ENCODE assay signal across 22 cellular contexts in the genomic region with DNA sequence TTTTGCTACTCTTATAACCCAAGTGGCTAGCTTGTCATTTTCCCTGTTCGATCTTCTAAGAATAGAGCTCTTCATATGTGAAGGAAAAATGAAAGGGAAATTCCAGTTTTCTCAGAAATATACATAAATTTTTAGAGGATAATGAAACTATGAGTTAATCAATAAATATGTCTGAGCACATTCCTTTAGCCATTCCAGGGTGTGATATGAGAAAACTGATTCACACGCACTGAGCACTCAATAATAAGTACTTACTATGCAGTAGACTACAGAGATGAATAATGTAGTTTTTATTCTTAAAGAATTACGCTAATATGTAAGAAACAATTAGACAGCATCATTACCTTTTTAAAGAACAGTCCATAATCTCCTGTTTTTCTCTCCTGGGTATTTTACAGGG.
DNase-seq lines count a peak whose midpoint lies in the region; ATAC-seq and TF ChIP-seq lines count a peak whose summit lies in the region.
"Had no signal": no experiment of that assay in that cellular context is flagged by ENCODE, and none has a peak within 500 bp of the region (broad histone marks: within the 10 kb centered on the region; RNA-seq: fewer than 3 reads in every experiment).

No MANE protein-coding gene starts in this region.

- no TSS peak for BruUV-seq in Calu3 (replicated peaks; lab: Mats Ljungman, UMichigan)

- CTCF ChIA-PET in Calu3 (lab: Charles Lee), result interaction anchor here (1.6 to 1.8 kb wide), 2 partner anchors 17 to 73 kb away, joined by 3 to 4 read pairs; no protein-coding TSS in a partner anchor

- H3K27ac ChIP-seq in KMS-11, result no peak overlapping the region
- H3K27ac ChIP-seq in neural progenitor cell, result no peak overlapping the region
- H3K27ac ChIP-seq: neutrophil, PC-9, SJCRH30, WERI-Rb-1 had no signal

- H3K4me3 Mint-ChIP-seq in Calu3 (ENCODE audit: low read depth, unreplicated experiment) (peak overlapping the region; percentile 45), endothelial cell (ENCODE audit: unreplicated experiment) (no peak overlapping the region), neural progenitor cell (no peak overlapping the region)
- H3K4me3 Mint-ChIP-seq: GM23338 had no signal

- intact Hi-C loops in Calu3 (cut with micrococcal nuclease; ENCODE audit: unreplicated experiment), result no loop called here

- peak overlapping the region; percentile 94 for H3K27ac Mint-ChIP-seq in Calu3 (ENCODE audit: unreplicated experiment)
- peak overlapping the region; percentile 94 for H3K27ac Mint-ChIP-seq in endothelial cell (ENCODE audit: unreplicated experiment)
- peak overlapping the region; percentile 95 for H3K27ac Mint-ChIP-seq in neural progenitor cell

- DNase-seq in Calu3 (no peak), endothelial cell (ENCODE audit: low spot score) (no peak), neural progenitor cell (ENCODE audit: low spot score) (no peak), NCI-H1436 (lab: John Stamatoyannopoulos, UW) (no peak), HuH-7 (ENCODE audit: low spot score) (no peak), retina (no peak)
- DNase-seq: activated CD4-positive, alpha-beta T cell treated with anti-CD3 and anti-CD28 coated beads, Interleukin-2, amount 50 U/mL, for 4 hours; activated naive CD4-positive, alpha-beta T cell; DMS 273 treated with DMSO at 0.1 percent for 48 hours; effector memory CD4-positive, alpha-beta T cell; GF-D8; NCI-H1048; NCI-H2029 treated with DMSO at 0.1 percent for 48 hours; SJCRH30; T-helper 2 cell; WERI-Rb-1 had no signal

- no peaks in the 10 kb centered on the region for H3K9me3 ChIP-seq in neural progenitor cell (ENCODE audit: low read depth)
- H3K9me3 ChIP-seq: neutrophil, SJCRH30 had no signal

- H3K36me3 ChIP-seq in KMS-11 (ENCODE audit: insufficient read depth), result no peaks in the 10 kb centered on the region
- no peaks in the 10 kb centered on the region for H3K36me3 ChIP-seq in neural progenitor cell
- H3K36me3 ChIP-seq: neutrophil, SJCRH30, WERI-Rb-1 had no signal

- peaks cover 47% of the 10 kb centered on the region for H3K36me3 Mint-ChIP-seq in Calu3 (ENCODE audit: insufficient read depth, unreplicated experiment)
- H3K36me3 Mint-ChIP-seq in endothelial cell (ENCODE audit: low read depth, unreplicated experiment), result no peaks in the 10 kb centered on the region
- H3K36me3 Mint-ChIP-seq in neural progenitor cell, result no peaks in the 10 kb centered on the region

- no peak overlapping the region for H3K9ac ChIP-seq in KMS-11
- H3K9ac ChIP-seq in neural progenitor cell, result no peak overlapping the region

- TF ChIP-seq CTCF in Calu3 (IDR thresholded peaks at IDR 0.05; ENCODE audit: unreplicated experiment) (no peak), KMS-11 (conservative IDR thresholded peaks at IDR 0.05; ENCODE audit: low read depth, low read length) (no peak), endothelial cell (IDR thresholded peaks at IDR 0.05; ENCODE audit: unreplicated experiment) (no peak), neural progenitor cell (IDR thresholded peaks at IDR 0.05) (no peak)

- H3K4me1 Mint-ChIP-seq in Calu3 (ENCODE audit: low read depth, unreplicated experiment) (peaks cover 63% of the 10 kb centered on the region), endothelial cell (ENCODE audit: unreplicated experiment) (peaks cover 28% of the 10 kb centered on the region), neural progenitor cell (peaks cover 40% of the 10 kb centered on the region)

- H2AFZ ChIP-seq in KMS-11 (ENCODE audit: low read depth), result no peak overlapping the region
- no peak overlapping the region for H2AFZ ChIP-seq in neural progenitor cell (replicated peaks)
- H2AFZ ChIP-seq: PC-9 had no signal

- H3K4me2 ChIP-seq in KMS-11 (0 out of 2 replicates have a peak overlapping the region, but pooled peaks have one; percentile 39), neural progenitor cell (no peak overlapping the region)

- H3K27me3 ChIP-seq in KMS-11 (ENCODE audit: insufficient read depth, low read depth) (no peaks in the 10 kb centered on the region), neural progenitor cell (no peaks in the 10 kb centered on the region)
- H3K27me3 ChIP-seq: neutrophil, SJCRH30 had no signal

- H3K4me1 ChIP-seq in KMS-11 (ENCODE audit: low read depth, poor library complexity, severe bottlenecking), result peaks cover 28% of the 10 kb centered on the region
- no peaks in the 10 kb centered on the region for H3K4me1 ChIP-seq in neural progenitor cell
- H3K4me1 ChIP-seq: SJCRH30 had no signal

- H3K9me3 Mint-ChIP-seq in Calu3 (ENCODE audit: low read depth, unreplicated experiment) (no peaks in the 10 kb centered on the region), endothelial cell (ENCODE audit: unreplicated experiment) (no peaks in the 10 kb centered on the region), neural progenitor cell (no peaks in the 10 kb centered on the region)
- H3K9me3 Mint-ChIP-seq: GM23338 had no signal

- H3K4me3 ChIP-seq in KMS-11 (IDR thresholded peaks at IDR 0.05; ENCODE audit: insufficient read depth, low read depth, low read length), result no peak overlapping the region
- no peak overlapping the region for H3K4me3 ChIP-seq in neural progenitor cell
- H3K4me3 ChIP-seq: GM23338, PC-9, SJCRH30 had no signal

- H4K20me1 ChIP-seq in KMS-11 (ENCODE audit: insufficient read depth) (no peaks in the 10 kb centered on the region), neural progenitor cell (ENCODE audit: low read depth) (no peaks in the 10 kb centered on the region)

- ATAC-seq in GM19351 (IDR thresholded peaks at IDR 0.05; ENCODE audit: unreplicated experiment), result no peak
- ATAC-seq: left lobe of liver had no signal

- H3K79me2 ChIP-seq in KMS-11 (ENCODE audit: insufficient read depth, low read depth) (no peaks in the 10 kb centered on the region), neural progenitor cell (ENCODE audit: low read depth) (no peaks in the 10 kb centered on the region)

- H3K27me3 Mint-ChIP-seq in Calu3 (ENCODE audit: unreplicated experiment) (no peaks in the 10 kb centered on the region), endothelial cell (ENCODE audit: unreplicated experiment) (peaks cover 3% of the 10 kb centered on the region), neural progenitor cell (ENCODE audit: insufficient read depth, low read depth) (no peaks in the 10 kb centered on the region)

- no peaks in the 10 kb centered on the region for H3F3A ChIP-seq in neural progenitor cell (ENCODE audit: low read depth)
